In genomic region chr1:202129453-202130274, GRCh38 we compare ENCODE assay signal across 20 cellular contexts. TPM values are rescaled to one million over a fixed set of nuclear protein-coding genes. Genes with fewer than 3 reads are reported as not detected.
DNase-seq lines count a peak whose midpoint lies in the region; ATAC-seq and TF ChIP-seq lines count a peak whose summit lies in the region.
"Had no signal": no experiment of that assay in that cellular context is flagged by ENCODE, and none has a peak within 500 bp of the region (broad histone marks: within the 10 kb centered on the region; RNA-seq: fewer than 3 reads in every experiment).

No MANE protein-coding gene starts in this region.

- intact Hi-C loops in adrenal gland (cut with DNase I) (loop anchor here (10.0 kb wide), 1 partner anchor 235 kb away; no protein-coding TSS in a partner anchor), head of caudate nucleus (cut with DNase I) (loop anchor here (5.0 kb wide), 1 partner anchor 242 kb away; the partner anchor contains the start of gene SHISA4), ovary (cut with DNase I) (loop anchor here in 2 of 4 donors (5.0 to 10.0 kb wide), 2 partner anchors 117 to 235 kb away; partner anchors contain the start of gene ELF3 (in 1 of the 2))

- ATAC-seq in HG02970 (IDR thresholded peaks at IDR 0.05; ENCODE audit: low FRiP score, unreplicated experiment), result no peak
- no peak for ATAC-seq in HG02759 (IDR thresholded peaks at IDR 0.05; ENCODE audit: unreplicated experiment)

- H3K4me1 ChIP-seq in adrenal gland (replicated peaks in 1 of 2), result peaks cover 38 to 49% of the 10 kb centered on the region in 2 donors
- H3K4me1 ChIP-seq in ovary (ENCODE audit: insufficient read depth), result peaks cover 27% of the 10 kb centered on the region

- H3K27ac ChIP-seq in adrenal gland, result peak overlapping the region in 3 of 5 donors; percentile 55 to 100 (median 95)
- peak overlapping the region; percentile 36 to 93 for H3K27ac ChIP-seq in ovary

- H3K27me3 ChIP-seq in adrenal gland (no peaks in the 10 kb centered on the region), ovary (no peaks in the 10 kb centered on the region)
- H3K27me3 ChIP-seq: suprapubic skin had no signal

- TF ChIP-seq POLR2A in adrenal gland (IDR thresholded peaks at IDR 0.05) (no peak), ovary (IDR thresholded peaks at IDR 0.05) (no peak)

- TF ChIP-seq EP300 in ovary (IDR thresholded peaks at IDR 0.05), result no peak

- no peak for TF ChIP-seq CTCF in adrenal gland (IDR thresholded peaks at IDR 0.05)
- no peak for TF ChIP-seq CTCF in ovary (IDR thresholded peaks at IDR 0.05)

- DNase-seq in C1 segment of cervical spinal cord (lab: John Stamatoyannopoulos, UW), result peak in 11 of 14 donors; percentile 22 to 95 (median 88)
- DNase-seq in adrenal gland, result peak in 6 of 7 donors; percentile 43 to 69 (median 50)
- DNase-seq in head of caudate nucleus, result peak in 35 of 42 donors; percentile 18 to 88 (median 65)
- DNase-seq in ovary, result peak in 1 of 5 donors; percentile 49
- DNase-seq in iPS-NIHi11 (ENCODE audit: low spot score), result no peak
- no peak for DNase-seq in COR-L47 (lab: John Stamatoyannopoulos, UW)
- DNase-seq: activated CD4-positive, alpha-beta T cell treated with anti-CD3 and anti-CD28 coated beads, Interleukin-2, amount 10 ng/mL, durations not matched to agents 24 days and 14 days; activated naive CD4-positive, alpha-beta T cell treated with anti-CD3 and anti-CD28 coated beads, Interleukin-2, amount 10 ng/mL, durations not matched to agents 7 days and 5 days; activated T-cell treated with anti-CD3 and anti-CD28 coated beads for 4 hours; Calu3; effector CD8-positive, alpha-beta T cell; NCI-H2029; NCI-H524 treated with DMSO at 0.1 percent for 48 hours had no signal

- no peaks in the 10 kb centered on the region for H3K9me3 ChIP-seq in adrenal gland (replicated peaks in 1 of 3)
- H3K9me3 ChIP-seq in ovary, result no peaks in the 10 kb centered on the region
- H3K9me3 ChIP-seq: suprapubic skin had no signal

- WGBS in adrenal gland, 4 donors, result 55 to 69% (median 62%) methylated on average over 6 to 8 of the region's 8 CpGs
- 62 to 70% (median 67%) methylated on average over 8 of the region's 8 CpGs for WGBS in ovary, 3 donors

- H3K36me3 ChIP-seq in adrenal gland (replicated peaks in 1 of 2) (peaks cover 0 to 16% of the 10 kb centered on the region in 2 donors), ovary (no peaks in the 10 kb centered on the region)

- H3K4me3 ChIP-seq in adrenal gland, result no peak overlapping the region
- no peak overlapping the region for H3K4me3 ChIP-seq in ovary
- H3K4me3 ChIP-seq: lung, suprapubic skin had no signal

RNA-seq across cellular contexts. Expression of gene GPR37L1, which starts 6.9 kb away (rescaled TPM):
- under 1 TPM in 7 of 8 donors, not detected in 1; 0.14 to 0.49 (median 0.30) TPM for total RNA-seq in adrenal gland
- under 1 TPM; 0.02 to 0.24 (median 0.13) TPM for polyA plus RNA-seq in adrenal gland
- total RNA-seq in ovary, result under 1 TPM in 5 of 7 donors, not detected in 2; 0.10 to 0.34 (median 0.13) TPM
- polyA plus RNA-seq in ovary, result under 1 TPM; 0.01 to 0.03 TPM
- total RNA-seq: activated CD4-positive, alpha-beta T cell treated with anti-CD3 and anti-CD28 coated beads, Interleukin-2, amount 10 ng/mL, durations not matched to agents 24 days and 14 days; natural killer cell treated with Interleukin-12 subunit alpha and Interleukin-12 subunit beta and Interleukin-15 and Interleukin-18, amount 100 ng/mL, for 72 hours; SK-MEL-5; suprapubic skin had no signal

RNA-seq across cellular contexts. Expression of gene ARL8A, which starts 14.9 kb away (rescaled TPM):
- total RNA-seq in adrenal gland (100 to 1,000 TPM in 1 of 8 donors, 10 to 100 TPM in 7; 34.3 to 115 (median 64.8) TPM), ovary (10 to 100 TPM; 20.0 to 95.9 (median 67.6) TPM)
- polyA plus RNA-seq in adrenal gland (10 to 100 TPM; 26.4 to 71.2 (median 28.6) TPM), ovary (10 to 100 TPM; 26.6 to 65.8 TPM)

RNA-seq across cellular contexts. Expression of gene PTPN7, which starts 30.7 kb away (rescaled TPM):
- total RNA-seq in adrenal gland (10 to 100 TPM in 5 of 8 donors, 1 to 10 TPM in 3; 2.5 to 35.8 (median 16.4) TPM), ovary (1 to 10 TPM in 5 of 7 donors, under 1 TPM in 2; 0.58 to 4.8 (median 1.7) TPM)
- polyA plus RNA-seq in adrenal gland (10 to 100 TPM; 13.4 to 45.4 (median 15.0) TPM), ovary (10 to 100 TPM in 1 of 2 donors, under 1 TPM in 1; 0.98 to 15.4 TPM)
- total RNA-seq: Calu3, H1, SK-MEL-5 had no signal

Comparison
In these comparisons a context has a peak if more than half of its experiments do, and no peak if none do; other contexts are left out.
1. DNase-seq: peak in C1 segment of cervical spinal cord (11 of 14), adrenal gland (6 of 7) and head of caudate nucleus (35 of 42); none in iPS-NIHi11 (single experiment) and COR-L47 (single experiment).